In genomic region chr2:54041135-54041534, GRCh38 we compare ENCODE assay signal across 13 cellular contexts.
DNase-seq lines count a peak whose midpoint lies in the region; ATAC-seq lines count a peak whose summit lies in the region.
"Had no signal": no experiment of that assay in that cellular context is flagged by ENCODE, and none has a peak within 500 bp of the region (broad histone marks: within the 10 kb centered on the region; RNA-seq: fewer than 3 reads in every experiment).

No MANE protein-coding gene starts in this region.

- peak; percentile 49 for DNase-seq in HCEC 1CT
- peak; percentile 48 for DNase-seq in activated CD8-positive, alpha-beta memory T cell treated with anti-CD3 and anti-CD28 coated beads, Interleukin-2, amount 50 U/mL, for 24 hours (ENCODE audit: extremely low read depth)
- peak; percentile 7 for DNase-seq in dermis blood vessel endothelial cell
- DNase-seq in stimulated activated CD4-positive, alpha-beta T cell treated with anti-CD3 and anti-CD28 coated beads, Interleukin-4, amount 100 ng/mL, for 1 hour: peak; percentile 54
- DNase-seq in NCI-H2029 treated with DMSO at 0.1 percent for 48 hours (lab: John Stamatoyannopoulos, UW): no peak
- DNase-seq in SW480 (ENCODE audit: low spot score): no peak
- DNase-seq: endodermal cell, GOT3, KBM-7, NCI-H510A treated with DMSO at 0.1 percent for 48 hours, SW 1271 had no signal

- ATAC-seq in GM21576 (IDR thresholded peaks at IDR 0.05; ENCODE audit: unreplicated experiment): no peak
- no peak for ATAC-seq in HG02678 (IDR thresholded peaks at IDR 0.05; ENCODE audit: unreplicated experiment)

Comparison
In these comparisons a context has a peak if more than half of its experiments do, and no peak if none do; other contexts are left out.
1. DNase-seq: peak in HCEC 1CT (single experiment), activated CD8-positive, alpha-beta memory T cell treated with anti-CD3 and anti-CD28 coated beads, Interleukin-2, amount 50 U/mL, for 24 hours (single experiment), dermis blood vessel endothelial cell (single experiment) and stimulated activated CD4-positive, alpha-beta T cell treated with anti-CD3 and anti-CD28 coated beads, Interleukin-4, amount 100 ng/mL, for 1 hour (single experiment); none in NCI-H2029 treated with DMSO at 0.1 percent for 48 hours (single experiment) and SW480 (single experiment).